In genomic region chr12:53222170-53223005, GRCh38 we compare ENCODE assay signal across 8 cellular contexts. TPM values are rescaled to one million over a fixed set of nuclear protein-coding genes. Genes with fewer than 3 reads are reported as not detected.
DNase-seq lines count a peak whose midpoint lies in the region; ATAC-seq, FAIRE-seq and TF ChIP-seq lines count a peak whose summit lies in the region.

No MANE protein-coding gene starts in this region.

- TF ChIP-seq POLR2A in right lobe of liver (IDR thresholded peaks at IDR 0.05) (no peak), H54 (IDR thresholded peaks at IDR 0.05; ENCODE audit: low read depth, low read length) (no peak)

- H3K27ac Mint-ChIP-seq in activated CD4-positive, alpha-beta T cell treated with anti-CD3 and anti-CD28 coated beads, Interleukin-2, amount 10 ng/mL, durations not matched to agents 7 days and 5 days: peak overlapping the region; percentile 91

- no peaks in the 10 kb centered on the region for H3K27me3 Mint-ChIP-seq in activated CD4-positive, alpha-beta T cell treated with anti-CD3 and anti-CD28 coated beads, Interleukin-2, amount 10 ng/mL, durations not matched to agents 7 days and 5 days

- intact Hi-C loops in right lobe of liver (cut with DNase I): no loop called here
- intact Hi-C loops in tibial artery (cut with DNase I; ENCODE audit: low total_unique reads): no loop called here

- POLR2A ChIA-PET in activated CD4-positive, alpha-beta T cell treated with anti-CD3 and anti-CD28 coated beads, Interleukin-2, amount 10 ng/mL, durations not matched to agents 7 days and 5 days (lab: Charles Lee): no interaction called here

- H3K36me3 ChIP-seq in right lobe of liver (no peaks in the 10 kb centered on the region), tibial artery (peaks cover 0 to 21% (median 7%) of the 10 kb centered on the region in 3 donors)

- 38 to 61% (median 38%) methylated on average over 5 of the region's 5 CpGs for WGBS in adipose tissue, 3 donors
- WGBS in right lobe of liver (ENCODE audit: insufficient coverage, low coverage, low lambda C conversion rate, missing lambda C conversion rate): 20% methylated on average over 3 of the region's 5 CpGs

- peaks cover 68% of the 10 kb centered on the region for H3K4me1 Mint-ChIP-seq in activated CD4-positive, alpha-beta T cell treated with anti-CD3 and anti-CD28 coated beads, Interleukin-2, amount 10 ng/mL, durations not matched to agents 7 days and 5 days

- no peaks in the 10 kb centered on the region for H3K9me3 Mint-ChIP-seq in activated CD4-positive, alpha-beta T cell treated with anti-CD3 and anti-CD28 coated beads, Interleukin-2, amount 10 ng/mL, durations not matched to agents 7 days and 5 days

- H3K27me3 ChIP-seq in right lobe of liver (no peaks in the 10 kb centered on the region), tibial artery (no peaks in the 10 kb centered on the region)

- H3K27ac ChIP-seq in adipose tissue (ENCODE audit: low read depth, low read length) (peak overlapping the region; percentile 59), right lobe of liver (peak overlapping the region; percentile 21 to 93 (median 85)), tibial artery (peak overlapping the region; percentile 98 to 99)

- DNase-seq in activated CD4-positive, alpha-beta T cell treated with anti-CD3 and anti-CD28 coated beads, Interleukin-2, amount 10 ng/mL, durations not matched to agents 7 days and 5 days: no peak
- no peak for DNase-seq in activated CD4-positive, alpha-beta T cell treated with anti-CD3 and anti-CD28 coated beads for 4 hours
- DNase-seq in right lobe of liver (no peak), tibial artery (peak in 1 of 2 donors; percentile 54), HK-2 (ENCODE audit: unreplicated experiment) (no peak), H54 (ENCODE audit: insufficient read length, low spot score) (no peak)
- DNase-seq in stimulated activated naive CD4-positive, alpha-beta T cell treated with Interleukin-2 at 50 U/mL for 16 hours (lab: John Stamatoyannopoulos, UW): no peak

- H3K4me1 ChIP-seq in right lobe of liver (peaks cover 0 to 11% (median 0%) of the 10 kb centered on the region in 4 donors), tibial artery (peaks cover 17 to 76% (median 60%) of the 10 kb centered on the region in 4 donors)

- no peak for TF ChIP-seq CTCF in right lobe of liver (IDR thresholded peaks at IDR 0.05)
- TF ChIP-seq CTCF in tibial artery (IDR thresholded peaks at IDR 0.05): no peak

- peaks cover 31% of the 10 kb centered on the region for H3K36me3 Mint-ChIP-seq in activated CD4-positive, alpha-beta T cell treated with anti-CD3 and anti-CD28 coated beads, Interleukin-2, amount 10 ng/mL, durations not matched to agents 7 days and 5 days (ENCODE audit: low read depth)

- H3K9me3 ChIP-seq in right lobe of liver (no peaks in the 10 kb centered on the region), tibial artery (no peaks in the 10 kb centered on the region)

- FAIRE-seq in H54 (lab: Jason Lieb, UNC): no peak

- CTCF ChIA-PET in activated CD4-positive, alpha-beta T cell treated with anti-CD3 and anti-CD28 coated beads, Interleukin-2, amount 10 ng/mL, durations not matched to agents 7 days and 5 days (lab: Charles Lee): interaction anchor here (0.9 to 12.6 kb wide), 3 partner anchors 9 to 45 kb away, joined by 3 to 117 read pairs (median 4); partner anchors contain the start of gene ESPL1

- H3K4me3 Mint-ChIP-seq in activated CD4-positive, alpha-beta T cell treated with anti-CD3 and anti-CD28 coated beads, Interleukin-2, amount 10 ng/mL, durations not matched to agents 7 days and 5 days: peak overlapping the region; percentile 74

- H3K4me3 ChIP-seq in right lobe of liver: peak overlapping the region; percentile 49 to 63 (median 57)
- peak overlapping the region; percentile 66 to 74 for H3K4me3 ChIP-seq in tibial artery

- ATAC-seq in right lobe of liver: no peak

RNA-seq across cellular contexts. Expression of gene RARG, which starts 9.6 kb away (rescaled TPM):
- total RNA-seq in activated CD4-positive, alpha-beta T cell treated with anti-CD3 and anti-CD28 coated beads, Interleukin-2, amount 10 ng/mL, durations not matched to agents 7 days and 5 days: 10 to 100 TPM; 58.3 to 59.7 TPM
- polyA plus RNA-seq in adipose tissue: 10 to 100 TPM in 1 of 3 donors, 1 to 10 TPM in 2; 4.5 to 31.0 (median 9.4) TPM
- 1 to 10 TPM; 1.9 to 2.4 (median 2.1) TPM for total RNA-seq in right lobe of liver

RNA-seq across cellular contexts. Expression of gene ITGB7, which starts 15.3 kb away (rescaled TPM):
- total RNA-seq in activated CD4-positive, alpha-beta T cell treated with anti-CD3 and anti-CD28 coated beads, Interleukin-2, amount 10 ng/mL, durations not matched to agents 7 days and 5 days: 100 to 1,000 TPM; 621 to 702 TPM
- polyA plus RNA-seq in adipose tissue: 1 to 10 TPM; 1.9 to 3.0 (median 2.3) TPM
- total RNA-seq in right lobe of liver: 1 to 10 TPM; 2.9 to 8.0 (median 3.9) TPM

RNA-seq across cellular contexts. Expression of gene CSAD, which starts 41.7 kb away (rescaled TPM):
- total RNA-seq in activated CD4-positive, alpha-beta T cell treated with anti-CD3 and anti-CD28 coated beads, Interleukin-2, amount 10 ng/mL, durations not matched to agents 7 days and 5 days: 10 to 100 TPM; 33.3 to 34.7 TPM
- 100 to 1,000 TPM in 1 of 3 donors, 10 to 100 TPM in 2; 36.3 to 167 (median 91.0) TPM for polyA plus RNA-seq in adipose tissue
- 10 to 100 TPM; 20.6 to 54.2 (median 37.1) TPM for total RNA-seq in right lobe of liver

RNA-seq across cellular contexts. Expression of gene ZNF740, which starts 41.9 kb away (rescaled TPM):
- total RNA-seq in activated CD4-positive, alpha-beta T cell treated with anti-CD3 and anti-CD28 coated beads, Interleukin-2, amount 10 ng/mL, durations not matched to agents 7 days and 5 days: 10 to 100 TPM; 38.9 to 44.1 TPM
- 1 to 10 TPM; 6.3 to 9.2 (median 9.1) TPM for polyA plus RNA-seq in adipose tissue
- total RNA-seq in right lobe of liver: 10 to 100 TPM in 5 of 6 experiments, 1 to 10 TPM in 1; 5.5 to 24.4 (median 19.2) TPM

RNA-seq across cellular contexts. Expression of gene ESPL1, which starts 45.7 kb away (rescaled TPM):
- 100 to 1,000 TPM; 107 to 125 TPM for total RNA-seq in activated CD4-positive, alpha-beta T cell treated with anti-CD3 and anti-CD28 coated beads, Interleukin-2, amount 10 ng/mL, durations not matched to agents 7 days and 5 days
- under 1 TPM; 0.08 to 0.55 (median 0.45) TPM for polyA plus RNA-seq in adipose tissue
- 10 to 100 TPM in 2 of 6 experiments, 1 to 10 TPM in 3, under 1 TPM in 1; 0.04 to 15.0 (median 4.5) TPM for total RNA-seq in right lobe of liver

Comparison
In these comparisons a context has a peak if more than half of its experiments do, and no peak if none do; other contexts are left out.
1. RNA of gene RARG, which starts 9.6 kb away (total RNA-seq): 58.3 to 59.7 TPM in activated CD4-positive, alpha-beta T cell treated with anti-CD3 and anti-CD28 coated beads, Interleukin-2, amount 10 ng/mL, durations not matched to agents 7 days and 5 days; 1.9 to 2.4 TPM in right lobe of liver; every median in the first group is over 10 times any median in the second.
2. RNA of gene ITGB7, which starts 15.3 kb away (total RNA-seq): 621 to 702 TPM in activated CD4-positive, alpha-beta T cell treated with anti-CD3 and anti-CD28 coated beads, Interleukin-2, amount 10 ng/mL, durations not matched to agents 7 days and 5 days; 2.9 to 8.0 TPM in right lobe of liver; every median in the first group is over 10 times any median in the second.
3. Peak in every context shown above with its lines, with median percentiles within 50 percentile points of each other: H3K27ac ChIP-seq.